Comparison of ENCODE assay signal across 21 cellular contexts in genomic region chr6:152941746-152942145, GRCh38.
"Had no signal": no experiment of that assay in that cellular context is flagged by ENCODE, and none has a peak within 500 bp of the region (broad histone marks: within the 10 kb centered on the region; RNA-seq: fewer than 3 reads in every experiment).

No MANE protein-coding gene starts in this region.

- DNase-seq: IMR-90, Kasumi-1, MM.1S, NCI-H1092 treated with DMSO at 0.1 percent for 48 hours, NCI-H1436, NCI-H187, NCI-H2029, NCI-H2081 treated with DMSO at 0.1 percent for 48 hours, NCI-H2171, NCI-H226, NCI-H446, NCI-H510A, NCI-H524 treated with DMSO at 0.1 percent for 48 hours, NCI-H69, NCI-H774, SHP77 treated with DMSO at 0.1 percent for 48 hours, SJCRH30, T-helper 1 cell had no signal

- ATAC-seq: HepG2, Panc1, Right ventricle myocardium inferior had no signal
